ENCODE assay signal across 16 cellular contexts in the genomic region with DNA sequence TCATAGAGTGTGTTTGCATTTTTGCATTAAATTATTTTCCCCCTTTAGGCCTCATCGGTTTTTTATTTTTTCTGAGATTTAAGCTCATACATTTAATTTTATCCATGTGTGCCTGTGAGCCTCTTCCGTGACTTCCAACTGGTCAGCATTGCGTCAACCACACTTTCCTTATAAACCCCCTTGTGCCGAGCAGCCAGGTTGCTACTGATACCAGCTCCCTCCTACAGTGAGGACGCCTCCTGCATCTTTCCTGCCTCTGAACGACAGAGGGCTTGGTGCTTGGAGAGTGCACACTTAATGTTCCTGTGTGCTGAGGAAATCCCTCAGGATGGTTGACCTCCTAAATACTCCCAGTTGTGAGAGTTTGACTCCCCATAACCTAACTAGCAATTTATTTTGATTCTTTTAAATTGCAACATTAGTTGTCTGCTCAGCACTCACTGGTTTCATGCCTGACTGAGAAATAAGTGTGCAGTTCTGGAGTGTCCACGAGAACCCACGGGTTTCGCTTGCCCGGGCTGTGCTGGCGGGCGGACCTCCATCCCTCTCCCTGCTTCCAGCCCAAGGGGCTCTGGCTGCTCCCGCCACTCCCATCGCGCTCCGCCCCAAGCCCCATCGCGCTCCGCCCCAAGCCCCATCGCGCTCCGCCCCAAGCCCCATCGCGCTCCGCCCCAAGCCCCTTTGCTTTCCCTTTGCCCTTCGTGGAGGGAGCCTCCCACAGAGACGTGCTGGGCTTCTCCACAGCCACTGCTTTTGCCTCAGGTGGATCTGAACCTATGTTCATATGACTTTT. TPM values are rescaled to one million over a fixed set of nuclear protein-coding genes. Genes with fewer than 3 reads are reported as not detected.
A peak's percentile ranks its signal among the peaks of the same experiment; 100 is the strongest.
DNase-seq lines count a peak whose midpoint lies in the region; ATAC-seq and TF ChIP-seq lines count a peak whose summit lies in the region.
"Not testable (repeated sequence)": the region's sequence is repeated elsewhere in the genome, so short reads cannot be mapped to it uniquely, and the experiment has no call there.
"Had no signal": no experiment of that assay in that cellular context is flagged by ENCODE, and none has a peak within 500 bp of the region (broad histone marks: within the 10 kb centered on the region; RNA-seq: fewer than 3 reads in every experiment).

No MANE protein-coding gene starts in this region.

- H3K4me1 Mint-ChIP-seq in memory B cell, result not testable (repeated sequence)

- H3K36me3 Mint-ChIP-seq in memory B cell, result not testable (repeated sequence)

- peak overlapping the region; percentile 43 for H3K4me3 ChIP-seq in HUES64 (ENCODE audit: low read length)
- H3K4me3 ChIP-seq in body of pancreas, upper lobe of right lung: not testable (repeated sequence)
- peak overlapping the region; percentile 27 for H3K4me3 ChIP-seq in iPS-18a (ENCODE audit: low read length)

- not testable (repeated sequence) for DNase-seq in body of pancreas; memory B cell (ENCODE audit: low spot score in 2 of 2); upper lobe of right lung
- DNase-seq in fibroblast of peridontal ligament (ENCODE audit: extremely low read depth), result peak; percentile 37

- H3K9me3 Mint-ChIP-seq in memory B cell, result not testable (repeated sequence)

- H3K9me3 ChIP-seq in HUES64 (ENCODE audit: insufficient read depth, low read depth, low read length); body of pancreas; iPS-18a (ENCODE audit: control insufficient read depth, low read depth, low read length); upper lobe of right lung: not testable (repeated sequence)

- H3K9ac ChIP-seq in HUES64 (ENCODE audit: low read depth, low read length); iPS-18a (ENCODE audit: low read length): not testable (repeated sequence)

- H3K36me3 ChIP-seq in HUES64 (ENCODE audit: insufficient read depth, low read length); body of pancreas (replicated peaks in 1 of 2; ENCODE audit: insufficient read depth in 1 of 2, low read depth in 2 of 2); iPS-18a (ENCODE audit: control insufficient read depth, low read depth, low read length); upper lobe of right lung: not testable (repeated sequence)

- H3K4me3 Mint-ChIP-seq in memory B cell, result not testable (repeated sequence)

- not testable (repeated sequence) for H3K4me1 ChIP-seq in HUES64 (ENCODE audit: insufficient read depth, low read length); body of pancreas; iPS-18a (ENCODE audit: control insufficient read depth, low read depth, low read length); upper lobe of right lung

- 47% methylated on average over 3 of the region's 27 CpGs for WGBS in HUES64
- WGBS in body of pancreas, 2 donors, result 56 to 60% methylated on average over 4 to 5 of the region's 27 CpGs

- H3K27me3 ChIP-seq in HUES64 (ENCODE audit: insufficient read depth, low read length); body of pancreas; iPS-18a (ENCODE audit: control insufficient read depth, insufficient read depth, low read length); upper lobe of right lung: not testable (repeated sequence)

- TF ChIP-seq CTCF in body of pancreas (IDR thresholded peaks at IDR 0.05); upper lobe of right lung (IDR thresholded peaks at IDR 0.05): not testable (repeated sequence)

- peak; percentile 51 for ATAC-seq in GM19463 (IDR thresholded peaks at IDR 0.05; ENCODE audit: unreplicated experiment)
- peak; percentile 82 for ATAC-seq in SK-N-SH treated with all-trans-retinoic acid at 6 μM for 48 hours
- peak; percentile 38 for ATAC-seq in body of pancreas
- peak; percentile 43 for ATAC-seq in memory B cell (ENCODE audit: low read depth)
- peak; percentile 43 for ATAC-seq in upper lobe of right lung

- TF ChIP-seq POLR2A in body of pancreas (IDR thresholded peaks at IDR 0.05), result not testable (repeated sequence)

- not testable (repeated sequence) for H3K27ac ChIP-seq in HUES64 (ENCODE audit: low read depth, low read length); body of pancreas; iPS-18a (ENCODE audit: low read length); upper lobe of right lung

- H3K27ac Mint-ChIP-seq in memory B cell, result not testable (repeated sequence)

- intact Hi-C loops in body of pancreas (cut with DNase I); upper lobe of right lung (cut with DNase I): not testable (repeated sequence)

- H3K27me3 Mint-ChIP-seq in memory B cell, result not testable (repeated sequence)

RNA-seq across cellular contexts. Expression of a gene that starts 26.6 kb away (rescaled TPM):
- polyA plus RNA-seq in HUES64 (2013, experiment 1 of 2), result not detected
- polyA plus RNA-seq in HUES64 (2013, experiment 2 of 2), result not detected
- total RNA-seq in body of pancreas (10 to 100 TPM in 1 of 2 donors, not detected in 1; 56.7 TPM), upper lobe of right lung (not detected)
- total RNA-seq: Caco-2; CD4-positive, alpha-beta T cell; GM23248; MCF 10A; PC-9; SJSA1 had no signal
- polyA plus RNA-seq: A549, BJ, GM23248 had no signal
